In the genomic region with DNA sequence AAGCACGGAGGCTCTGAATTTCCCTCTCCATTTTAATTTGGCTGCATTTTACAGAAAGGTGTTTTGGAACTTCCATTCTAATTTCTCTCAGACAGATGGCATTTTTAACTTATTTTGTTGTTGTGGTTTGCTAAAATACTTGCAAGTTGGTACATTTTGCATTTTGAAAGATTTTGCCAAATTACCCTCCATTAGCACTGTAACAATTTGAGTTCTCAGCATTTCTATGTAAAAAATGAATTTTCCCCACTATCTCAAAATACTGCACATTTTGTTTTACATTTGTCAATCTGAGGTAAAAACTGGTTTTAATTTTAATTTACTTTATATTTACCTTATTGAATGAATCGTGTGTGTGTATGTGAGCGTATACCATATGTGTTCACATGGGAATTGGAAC, we compare ENCODE assay signal across 18 cellular contexts. TPM values are rescaled to one million over a fixed set of nuclear protein-coding genes. Genes with fewer than 3 reads are reported as not detected.
DNase-seq lines count a peak whose midpoint lies in the region; ATAC-seq and TF ChIP-seq lines count a peak whose summit lies in the region.
"Had no signal": no experiment of that assay in that cellular context is flagged by ENCODE, and none has a peak within 500 bp of the region (broad histone marks: within the 10 kb centered on the region; RNA-seq: fewer than 3 reads in every experiment).

No MANE protein-coding gene starts in this region.

- CTCF ChIA-PET in activated CD8-positive, alpha-beta T cell treated with anti-CD3 and anti-CD28 coated beads, Interleukin-2, amount 10 ng/mL, durations not matched to agents 7 days and 5 days (lab: Charles Lee), result interaction anchor here (1.4 to 2.9 kb wide), 2 partner anchors 13 to 74 kb away, joined by 4 to 17 read pairs; partner anchors contain the start of genes MRPS12 and SARS2
- CTCF ChIA-PET in naive thymus-derived CD4-positive, alpha-beta T cell (lab: Charles Lee), result interaction anchor here (0.7 to 1.4 kb wide), 2 partner anchors 11 to 21 kb away, joined by 3 to 4 read pairs; partner anchors contain the start of gene RINL

- H3K4me1 ChIP-seq in BLaER1 treated with 17β-estradiol and CSF1 and Interleukin-3, amounts not matched to agents 10 nM and 100 nM, result peaks cover 61 to 72% (median 66%) of the 10 kb centered on the region in 10 experiments
- peaks cover 59% of the 10 kb centered on the region for H3K4me1 ChIP-seq in DOHH2 (ENCODE audit: control insufficient read depth, low read length)
- H3K4me1 ChIP-seq in naive thymus-derived CD4-positive, alpha-beta T cell (ENCODE audit: control insufficient read depth in 2 of 2, insufficient read depth in 2 of 2, low read length in 2 of 2), result peaks cover 17 to 18% of the 10 kb centered on the region in 2 donors
- H3K4me1 ChIP-seq in endodermal cell (ENCODE audit: control insufficient read depth, insufficient read depth, low read length), result no peaks in the 10 kb centered on the region

- peak overlapping the region in 1 of 10 experiments; percentile 13; a peak in 1 of 20 replicates for H3K4me3 ChIP-seq in BLaER1 treated with 17β-estradiol and CSF1 and Interleukin-3, amounts not matched to agents 10 nM and 100 nM
- H3K4me3 ChIP-seq in DOHH2 (ENCODE audit: low read length), result peak overlapping the region; percentile 52
- H3K4me3 ChIP-seq in naive thymus-derived CD4-positive, alpha-beta T cell (ENCODE audit: low read length), result no peak overlapping the region
- H3K4me3 ChIP-seq in endodermal cell (ENCODE audit: low read length), result no peak overlapping the region
- H3K4me3 ChIP-seq: tibial nerve had no signal

- POLR2A ChIA-PET in activated CD8-positive, alpha-beta T cell treated with anti-CD3 and anti-CD28 coated beads, Interleukin-2, amount 10 ng/mL, durations not matched to agents 7 days and 5 days (lab: Charles Lee), result interaction anchor here (1.3 to 1.5 kb wide), 3 partner anchors 8 to 23 kb away, joined by 3 to 8 read pairs (median 4); no protein-coding TSS in a partner anchor
- POLR2A ChIA-PET in naive thymus-derived CD4-positive, alpha-beta T cell (lab: Charles Lee), result interaction anchor here (0.6 to 2.1 kb wide), 8 partner anchors 8 to 87 kb away, joined by 3 to 13 read pairs (median 6); partner anchors contain the start of genes ECH1, HNRNPL and RINL

- peaks cover 13% of the 10 kb centered on the region for H3F3A ChIP-seq in DOHH2 (ENCODE audit: control insufficient read depth, insufficient read depth)

- H3K9me2 ChIP-seq in DOHH2 (replicated peaks; ENCODE audit: control insufficient read depth, low read length), result no peaks in the 10 kb centered on the region

- H3K4me3 Mint-ChIP-seq in activated CD8-positive, alpha-beta T cell treated with anti-CD3 and anti-CD28 coated beads, Interleukin-2, amount 10 ng/mL, durations not matched to agents 7 days and 5 days, result peak overlapping the region; percentile 52
- H3K4me3 Mint-ChIP-seq in naive thymus-derived CD4-positive, alpha-beta T cell, result peak overlapping the region in 9 of 10 donors; percentile 8 to 85 (median 69)
- no peak overlapping the region for H3K4me3 Mint-ChIP-seq in endodermal cell
- H3K4me3 Mint-ChIP-seq: WTC11 had no signal

- intact Hi-C loops in naive thymus-derived CD4-positive, alpha-beta T cell (cut with micrococcal nuclease), result loop anchor here in 1 of 2 donors (1.0 kb wide), 1 partner anchor 13 kb away; no protein-coding TSS in a partner anchor

- H3K27ac ChIP-seq in BLaER1 treated with 17β-estradiol and CSF1 and Interleukin-3, amounts not matched to agents 10 nM and 100 nM, result peak overlapping the region; percentile 49 to 72 (median 68); a peak in 21 of 22 replicates
- peak overlapping the region; percentile 76 for H3K27ac ChIP-seq in DOHH2 (ENCODE audit: low read depth, low read length)
- peak overlapping the region; percentile 62 for H3K27ac ChIP-seq in naive thymus-derived CD4-positive, alpha-beta T cell (ENCODE audit: low read depth, low read length)
- no peak overlapping the region for H3K27ac ChIP-seq in endodermal cell (ENCODE audit: low read depth, low read length)

- H3K9me3 ChIP-seq in BLaER1 treated with 17β-estradiol and CSF1 and Interleukin-3, amounts not matched to agents 10 nM and 100 nM (replicated peaks in 1 of 11), result peaks cover 0 to 10% (median 8%) of the 10 kb centered on the region in 11 experiments; a peak in 13 of 22 replicates
- H3K9me3 ChIP-seq in DOHH2 (ENCODE audit: control insufficient read depth, insufficient read depth, low read length) (no peaks in the 10 kb centered on the region), endodermal cell (ENCODE audit: control insufficient read depth, low read length) (no peaks in the 10 kb centered on the region)
- H3K9me3 ChIP-seq in naive thymus-derived CD4-positive, alpha-beta T cell (ENCODE audit: control insufficient read depth in 2 of 3, low read length in 3 of 3), result no peaks in the 10 kb centered on the region
- H3K9me3 ChIP-seq: tibial nerve had no signal

- peaks cover 6% of the 10 kb centered on the region for H3K36me3 Mint-ChIP-seq in activated CD8-positive, alpha-beta T cell treated with anti-CD3 and anti-CD28 coated beads, Interleukin-2, amount 10 ng/mL, durations not matched to agents 7 days and 5 days (ENCODE audit: low read depth)
- peaks cover 0 to 1% (median 0%) of the 10 kb centered on the region in 5 donors for H3K36me3 Mint-ChIP-seq in naive thymus-derived CD4-positive, alpha-beta T cell
- H3K36me3 Mint-ChIP-seq in endodermal cell (ENCODE audit: low read depth), result no peaks in the 10 kb centered on the region

- no peaks in the 10 kb centered on the region for H3K9me3 Mint-ChIP-seq in activated CD8-positive, alpha-beta T cell treated with anti-CD3 and anti-CD28 coated beads, Interleukin-2, amount 10 ng/mL, durations not matched to agents 7 days and 5 days (ENCODE audit: insufficient read depth)
- peaks cover 0 to 2% (median 0%) of the 10 kb centered on the region in 11 donors for H3K9me3 Mint-ChIP-seq in naive thymus-derived CD4-positive, alpha-beta T cell
- peaks cover 18% of the 10 kb centered on the region for H3K9me3 Mint-ChIP-seq in endodermal cell

- no peaks in the 10 kb centered on the region for H4K20me1 ChIP-seq in BLaER1 treated with 17β-estradiol and CSF1 and Interleukin-3, amounts not matched to agents 10 nM and 100 nM
- no peaks in the 10 kb centered on the region for H4K20me1 ChIP-seq in DOHH2 (ENCODE audit: control insufficient read depth, insufficient read depth, low read depth, low read length)

- H3K79me2 ChIP-seq in DOHH2 (ENCODE audit: control insufficient read depth, low read length), result peaks cover 15% of the 10 kb centered on the region

- 93 to 100% methylated on average over 1 to 3 of the region's 3 CpGs for WGBS in endodermal cell (ENCODE audit: insufficient coverage in 1 of 2, insufficient read length in 1 of 2), 2 experiments

- H3K4me1 Mint-ChIP-seq in activated CD8-positive, alpha-beta T cell treated with anti-CD3 and anti-CD28 coated beads, Interleukin-2, amount 10 ng/mL, durations not matched to agents 7 days and 5 days (ENCODE audit: low read depth), result peaks cover 39% of the 10 kb centered on the region
- H3K4me1 Mint-ChIP-seq in naive thymus-derived CD4-positive, alpha-beta T cell, result peaks cover 6 to 40% (median 30%) of the 10 kb centered on the region in 7 donors
- peaks cover 4% of the 10 kb centered on the region for H3K4me1 Mint-ChIP-seq in endodermal cell

- peak overlapping the region; percentile 24 to 62 (median 57); a peak in 17 of 22 replicates for H3K9ac ChIP-seq in BLaER1 treated with 17β-estradiol and CSF1 and Interleukin-3, amounts not matched to agents 10 nM and 100 nM
- H3K9ac ChIP-seq in endodermal cell (ENCODE audit: extremely low read depth, low read length, poor library complexity, severe bottlenecking), result no peak overlapping the region

- no peaks in the 10 kb centered on the region for H3K36me3 ChIP-seq in BLaER1 treated with 17β-estradiol and CSF1 and Interleukin-3, amounts not matched to agents 10 nM and 100 nM
- H3K36me3 ChIP-seq in DOHH2 (ENCODE audit: control insufficient read depth, low read length) (peaks cover 6% of the 10 kb centered on the region; the same call in 1 of the 2 replicates), endodermal cell (ENCODE audit: control insufficient read depth, insufficient read depth, low read length) (no peaks in the 10 kb centered on the region)
- H3K36me3 ChIP-seq in naive thymus-derived CD4-positive, alpha-beta T cell (ENCODE audit: control insufficient read depth in 2 of 3, insufficient read depth in 3 of 3, low read length in 3 of 3), result no peaks in the 10 kb centered on the region
- H3K36me3 ChIP-seq: tibial nerve had no signal

- peak overlapping the region; percentile 82 for H3K27ac Mint-ChIP-seq in activated CD8-positive, alpha-beta T cell treated with anti-CD3 and anti-CD28 coated beads, Interleukin-2, amount 10 ng/mL, durations not matched to agents 7 days and 5 days
- peak overlapping the region in 8 of 9 donors; percentile 47 to 97 (median 84) for H3K27ac Mint-ChIP-seq in naive thymus-derived CD4-positive, alpha-beta T cell
- no peak overlapping the region for H3K27ac Mint-ChIP-seq in endodermal cell
- H3K27ac Mint-ChIP-seq: WTC11 had no signal

- no peak for DNase-seq in activated CD8-positive, alpha-beta T cell treated with anti-CD3 and anti-CD28 coated beads, Interleukin-2, amount 10 ng/mL, durations not matched to agents 7 days and 5 days
- no peak for DNase-seq in naive thymus-derived CD4-positive, alpha-beta T cell
- DNase-seq in cerebellum (ENCODE audit: low spot score), result no peak
- no peak for DNase-seq in endodermal cell
- DNase-seq in NCI-H146 treated with DMSO at 0.1 percent for 48 hours (lab: John Stamatoyannopoulos, UW; ENCODE audit: unreplicated experiment), result no peak
- DNase-seq in stimulated activated CD4-positive, alpha-beta T cell treated with anti-CD3 and anti-CD28 coated beads, Interleukin-2, amount 100 ng/mL, for 48 hours, result no peak
- DNase-seq: amniotic stem cell, caudate nucleus, DMS153, H7, hypothalamus, midbrain, NCI-H526 treated with DMSO at 0.1 percent for 48 hours had no signal

- peak overlapping the region; percentile 63 to 94 (median 86) for H3K4me2 ChIP-seq in BLaER1 treated with 17β-estradiol and CSF1 and Interleukin-3, amounts not matched to agents 10 nM and 100 nM
- H3K4me2 ChIP-seq in DOHH2 (ENCODE audit: low read length), result peak overlapping the region; percentile 64

- no peaks in the 10 kb centered on the region for H3K27me3 ChIP-seq in BLaER1 treated with 17β-estradiol and CSF1 and Interleukin-3, amounts not matched to agents 10 nM and 100 nM
- H3K27me3 ChIP-seq in DOHH2 (ENCODE audit: control insufficient read depth, low read length) (no peaks in the 10 kb centered on the region), endodermal cell (ENCODE audit: control insufficient read depth, insufficient read depth, low read length, poor library complexity, severe bottlenecking) (no peaks in the 10 kb centered on the region)
- H3K27me3 ChIP-seq in naive thymus-derived CD4-positive, alpha-beta T cell (ENCODE audit: control insufficient read depth in 2 of 2, insufficient read depth in 2 of 2, low read length in 2 of 2), result no peaks in the 10 kb centered on the region
- H3K27me3 ChIP-seq: tibial nerve had no signal

- H3K27me3 Mint-ChIP-seq in activated CD8-positive, alpha-beta T cell treated with anti-CD3 and anti-CD28 coated beads, Interleukin-2, amount 10 ng/mL, durations not matched to agents 7 days and 5 days (ENCODE audit: low read depth), result no peaks in the 10 kb centered on the region
- peaks cover 0 to 2% (median 0%) of the 10 kb centered on the region in 5 donors for H3K27me3 Mint-ChIP-seq in naive thymus-derived CD4-positive, alpha-beta T cell
- no peaks in the 10 kb centered on the region for H3K27me3 Mint-ChIP-seq in endodermal cell (ENCODE audit: insufficient read depth)

- no peak for TF ChIP-seq CTCF in DOHH2 (IDR thresholded peaks at IDR 0.05; ENCODE audit: low read depth, low read length, poor library complexity, severe bottlenecking)
- no peak for TF ChIP-seq CTCF in endodermal cell (conservative IDR thresholded peaks at IDR 0.05)

- no peak for ATAC-seq in activated CD8-positive, alpha-beta T cell treated with anti-CD3 and anti-CD28 coated beads, Interleukin-2, amount 10 ng/mL, durations not matched to agents 7 days and 5 days
- no peak for ATAC-seq in naive thymus-derived CD4-positive, alpha-beta T cell
- ATAC-seq: WTC11 had no signal

RNA-seq across cellular contexts. Expression of gene HNRNPL, which starts 7.0 kb away (rescaled TPM):
- 100 to 1,000 TPM; 509 to 553 TPM for total RNA-seq in activated CD8-positive, alpha-beta T cell treated with anti-CD3 and anti-CD28 coated beads, Interleukin-2, amount 10 ng/mL, durations not matched to agents 7 days and 5 days
- 100 to 1,000 TPM; 339 to 539 (median 505) TPM for total RNA-seq in naive thymus-derived CD4-positive, alpha-beta T cell
- polyA plus RNA-seq in naive thymus-derived CD4-positive, alpha-beta T cell, result 10 to 100 TPM; 70.6 to 78.7 TPM
- 188 TPM for total RNA-seq in cerebellum
- 100 to 1,000 TPM; 607 to 646 TPM for total RNA-seq in endodermal cell
- polyA plus RNA-seq in endodermal cell (2013, experiment 1 of 2), result 602 TPM
- 584 TPM for polyA plus RNA-seq in endodermal cell (2013, experiment 2 of 2)

RNA-seq across cellular contexts. Expression of gene RINL, which starts 21.3 kb away (rescaled TPM):
- 10 to 100 TPM; 58.9 to 63.5 TPM for total RNA-seq in activated CD8-positive, alpha-beta T cell treated with anti-CD3 and anti-CD28 coated beads, Interleukin-2, amount 10 ng/mL, durations not matched to agents 7 days and 5 days
- 10 to 100 TPM; 32.8 to 75.9 (median 64.0) TPM for total RNA-seq in naive thymus-derived CD4-positive, alpha-beta T cell
- polyA plus RNA-seq in naive thymus-derived CD4-positive, alpha-beta T cell, result 10 to 100 TPM; 35.3 to 36.1 TPM
- 2.7 TPM for total RNA-seq in cerebellum
- 1 to 10 TPM; 4.8 to 6.7 TPM for total RNA-seq in endodermal cell
- 1.7 TPM for polyA plus RNA-seq in endodermal cell (2013, experiment 1 of 2)
- 1.9 TPM for polyA plus RNA-seq in endodermal cell (2013, experiment 2 of 2)
- total RNA-seq: osteocyte had no signal

RNA-seq across cellular contexts. Expression of gene ECH1, which starts 25.2 kb away (rescaled TPM):
- total RNA-seq in activated CD8-positive, alpha-beta T cell treated with anti-CD3 and anti-CD28 coated beads, Interleukin-2, amount 10 ng/mL, durations not matched to agents 7 days and 5 days, result 100 to 1,000 TPM; 170 to 175 TPM
- 100 to 1,000 TPM in 4 of 5 experiments, 10 to 100 TPM in 1; 71.9 to 149 (median 114) TPM for total RNA-seq in naive thymus-derived CD4-positive, alpha-beta T cell
- 100 to 1,000 TPM; 216 to 279 TPM for polyA plus RNA-seq in naive thymus-derived CD4-positive, alpha-beta T cell
- 34.5 TPM for total RNA-seq in cerebellum
- total RNA-seq in endodermal cell, result 100 to 1,000 TPM; 114 to 129 TPM
- 72.3 TPM for polyA plus RNA-seq in endodermal cell (2013, experiment 1 of 2)
- 68.9 TPM for polyA plus RNA-seq in endodermal cell (2013, experiment 2 of 2)

RNA-seq across cellular contexts. Expression of gene SIRT2, which starts 42.6 kb away (rescaled TPM):
- 10 to 100 TPM; 36.4 to 40.3 TPM for total RNA-seq in activated CD8-positive, alpha-beta T cell treated with anti-CD3 and anti-CD28 coated beads, Interleukin-2, amount 10 ng/mL, durations not matched to agents 7 days and 5 days
- total RNA-seq in naive thymus-derived CD4-positive, alpha-beta T cell, result 10 to 100 TPM; 42.9 to 78.5 (median 54.0) TPM
- 10 to 100 TPM; 30.7 to 39.5 TPM for polyA plus RNA-seq in naive thymus-derived CD4-positive, alpha-beta T cell
- 56.7 TPM for total RNA-seq in cerebellum
- total RNA-seq in endodermal cell, result 10 to 100 TPM; 10.4 to 13.7 TPM
- polyA plus RNA-seq in endodermal cell (2013, experiment 1 of 2), result 30.3 TPM
- 23.5 TPM for polyA plus RNA-seq in endodermal cell (2013, experiment 2 of 2)

RNA-seq across cellular contexts. Expression of gene NFKBIB, which starts 43.0 kb away (rescaled TPM):
- total RNA-seq in activated CD8-positive, alpha-beta T cell treated with anti-CD3 and anti-CD28 coated beads, Interleukin-2, amount 10 ng/mL, durations not matched to agents 7 days and 5 days, result 10 to 100 TPM; 31.9 to 36.6 TPM
- total RNA-seq in naive thymus-derived CD4-positive, alpha-beta T cell, result 10 to 100 TPM; 21.7 to 51.8 (median 34.1) TPM
- 1 to 10 TPM; 7.3 to 9.0 TPM for polyA plus RNA-seq in naive thymus-derived CD4-positive, alpha-beta T cell
- total RNA-seq in cerebellum, result 4.0 TPM
- 10 to 100 TPM; 20.7 to 24.3 TPM for total RNA-seq in endodermal cell
- polyA plus RNA-seq in endodermal cell (2013, experiment 1 of 2), result 18.4 TPM
- 18.2 TPM for polyA plus RNA-seq in endodermal cell (2013, experiment 2 of 2)
